ENCODE assay signal across 8 cellular contexts in genomic region chr11:45859661-45860140, GRCh38. TPM values are rescaled to one million over a fixed set of nuclear protein-coding genes. Genes with fewer than 3 reads are reported as not detected.
A peak's percentile ranks its signal among the peaks of the same experiment; 100 is the strongest.
DNase-seq lines count a peak whose midpoint lies in the region; TF ChIP-seq lines count a peak whose summit lies in the region.

No MANE protein-coding gene starts in this region.

- peak overlapping the region; percentile 84 for H3K27ac ChIP-seq in skeletal muscle tissue (ENCODE audit: low read depth, low read length)
- H3K27ac ChIP-seq in Karpas-422 (ENCODE audit: low read length): no peak overlapping the region

- peaks cover 2% of the 10 kb centered on the region; the same call in 1 of the 2 replicates for H3K79me2 ChIP-seq in Karpas-422 (ENCODE audit: low read length)

- DNase-seq in HS-27A (ENCODE audit: low read depth) (peak; percentile 45), astrocyte of the spinal cord (ENCODE audit: low read depth, low spot score) (peak; percentile 96), hypothalamus (lab: John Stamatoyannopoulos, UW) (peak in 50 of 51 donors; percentile 22 to 91 (median 78)), 8988T (no peak), Karpas-422 (no peak)
- DNase-seq in activated CD4-positive, CD25-positive, alpha-beta regulatory T cell (lab: John Stamatoyannopoulos, UW): no peak
- no peak for DNase-seq in activated naive CD4-positive, alpha-beta T cell (lab: John Stamatoyannopoulos, UW)

- no peak overlapping the region for H2AFZ ChIP-seq in Karpas-422 (ENCODE audit: low read length)

- H3K4me1 ChIP-seq in skeletal muscle tissue (ENCODE audit: control insufficient read depth in 3 of 3, insufficient read depth in 3 of 3, low read length in 3 of 3) (peaks cover 60 to 72% (median 64%) of the 10 kb centered on the region in 3 donors), Karpas-422 (ENCODE audit: low read length) (no peaks in the 10 kb centered on the region)

- H3K27me3 ChIP-seq in skeletal muscle tissue (ENCODE audit: control insufficient read depth in 3 of 3, insufficient read depth in 3 of 3, low read length in 3 of 3): no peaks in the 10 kb centered on the region
- H3K27me3 ChIP-seq in Karpas-422 (ENCODE audit: low read length): no peaks in the 10 kb centered on the region

- no peak overlapping the region for H3K4me2 ChIP-seq in Karpas-422 (ENCODE audit: low read depth, low read length, poor library complexity, severe bottlenecking)

- in situ Hi-C loops in astrocyte of the spinal cord (cut with HindIII; ENCODE audit: low sequenced_read_pairs): no loop called here

- H3K9me2 ChIP-seq in Karpas-422 (replicated peaks; ENCODE audit: insufficient read depth, low read length): no peaks in the 10 kb centered on the region

- no peaks in the 10 kb centered on the region for H4K20me1 ChIP-seq in Karpas-422 (ENCODE audit: insufficient read depth, low read depth, low read length)

- peaks cover 47 to 63% (median 50%) of the 10 kb centered on the region in 3 donors for H3K36me3 ChIP-seq in skeletal muscle tissue (ENCODE audit: control insufficient read depth in 3 of 3, insufficient read depth in 3 of 3, low read length in 3 of 3)
- no peaks in the 10 kb centered on the region for H3K36me3 ChIP-seq in Karpas-422 (ENCODE audit: insufficient read depth, low read length)

- H3K9ac ChIP-seq in skeletal muscle tissue (ENCODE audit: low read depth in 1 of 3, low read length in 3 of 3) (peak overlapping the region in 2 of 3 donors; percentile 60 to 77), Karpas-422 (ENCODE audit: low read length) (no peak overlapping the region)

- no peak for TF ChIP-seq CTCF in astrocyte of the spinal cord (IDR thresholded peaks at IDR 0.05; ENCODE audit: low read depth, low read length)

- H3K4me3 ChIP-seq in astrocyte of the spinal cord (ENCODE audit: low read depth, low read length) (no peak overlapping the region), skeletal muscle tissue (ENCODE audit: low read length in 3 of 3) (peak overlapping the region in 2 of 3 donors; percentile 56 to 62), Karpas-422 (ENCODE audit: low read length) (no peak overlapping the region)

- no peaks in the 10 kb centered on the region for H3K9me3 ChIP-seq in skeletal muscle tissue (ENCODE audit: control insufficient read depth in 3 of 3, low read length in 3 of 3)
- H3K9me3 ChIP-seq in Karpas-422 (ENCODE audit: low read length): no peaks in the 10 kb centered on the region

RNA-seq across cellular contexts. Expression of gene CRY2, which starts 12.4 kb away (rescaled TPM):
- total RNA-seq in skeletal muscle tissue: 37.6 TPM
- 12.5 and 16.1 TPM in 2 replicates for total RNA-seq in Karpas-422 (2014; rRNA removed; shearing (Covaris generic); ENCODE audit: low replicate concordance)

RNA-seq across cellular contexts. Expression of gene MAPK8IP1, which starts 25.8 kb away (rescaled TPM):
- total RNA-seq in skeletal muscle tissue: 18.8 TPM
- total RNA-seq in Karpas-422 (2014; rRNA removed; shearing (Covaris generic); ENCODE audit: low replicate concordance): 0.83 TPM in 1 of 2 replicates, not detected in the other

RNA-seq across cellular contexts. Expression of gene FREY1, which starts 47.4 kb away (rescaled TPM):
- 1.6 TPM for total RNA-seq in skeletal muscle tissue
- total RNA-seq in Karpas-422 (2014; rRNA removed; shearing (Covaris generic); ENCODE audit: low replicate concordance): 2.3 and 3.9 TPM in 2 replicates

RNA-seq across cellular contexts. Expression of gene SLC35C1, which starts 54.8 kb away (rescaled TPM):
- 2.6 TPM for total RNA-seq in skeletal muscle tissue
- total RNA-seq in Karpas-422 (2014; rRNA removed; shearing (Covaris generic); ENCODE audit: low replicate concordance): 4.5 and 4.8 TPM in 2 replicates

RNA-seq across cellular contexts. Expression of gene PEX16, which starts 58.0 kb away (rescaled TPM):
- total RNA-seq in skeletal muscle tissue: 20.4 TPM
- total RNA-seq in Karpas-422 (2014; rRNA removed; shearing (Covaris generic); ENCODE audit: low replicate concordance): 83.3 and 89.3 TPM in 2 replicates

Comparison
In these comparisons a context has a peak if more than half of its experiments do, and no peak if none do; other contexts are left out.
1. DNase-seq: peak in HS-27A (single experiment), astrocyte of the spinal cord (single experiment) and hypothalamus (50 of 51); none in activated CD4-positive, CD25-positive, alpha-beta regulatory T cell (0 of 4), 8988T (single experiment), activated naive CD4-positive, alpha-beta T cell (0 of 4) and Karpas-422 (single experiment).
2. H3K4me3 ChIP-seq: peak in skeletal muscle tissue (2 of 3); none in astrocyte of the spinal cord (single experiment) and Karpas-422 (single experiment).
3. RNA of gene MAPK8IP1, which starts 25.8 kb away (total RNA-seq): 18.8 TPM in skeletal muscle tissue (single experiment); 0.83 TPM in Karpas-422; every median in the first group is over 10 times any median in the second.